8 cellular contexts compared by ENCODE assay signal in the genomic region with DNA sequence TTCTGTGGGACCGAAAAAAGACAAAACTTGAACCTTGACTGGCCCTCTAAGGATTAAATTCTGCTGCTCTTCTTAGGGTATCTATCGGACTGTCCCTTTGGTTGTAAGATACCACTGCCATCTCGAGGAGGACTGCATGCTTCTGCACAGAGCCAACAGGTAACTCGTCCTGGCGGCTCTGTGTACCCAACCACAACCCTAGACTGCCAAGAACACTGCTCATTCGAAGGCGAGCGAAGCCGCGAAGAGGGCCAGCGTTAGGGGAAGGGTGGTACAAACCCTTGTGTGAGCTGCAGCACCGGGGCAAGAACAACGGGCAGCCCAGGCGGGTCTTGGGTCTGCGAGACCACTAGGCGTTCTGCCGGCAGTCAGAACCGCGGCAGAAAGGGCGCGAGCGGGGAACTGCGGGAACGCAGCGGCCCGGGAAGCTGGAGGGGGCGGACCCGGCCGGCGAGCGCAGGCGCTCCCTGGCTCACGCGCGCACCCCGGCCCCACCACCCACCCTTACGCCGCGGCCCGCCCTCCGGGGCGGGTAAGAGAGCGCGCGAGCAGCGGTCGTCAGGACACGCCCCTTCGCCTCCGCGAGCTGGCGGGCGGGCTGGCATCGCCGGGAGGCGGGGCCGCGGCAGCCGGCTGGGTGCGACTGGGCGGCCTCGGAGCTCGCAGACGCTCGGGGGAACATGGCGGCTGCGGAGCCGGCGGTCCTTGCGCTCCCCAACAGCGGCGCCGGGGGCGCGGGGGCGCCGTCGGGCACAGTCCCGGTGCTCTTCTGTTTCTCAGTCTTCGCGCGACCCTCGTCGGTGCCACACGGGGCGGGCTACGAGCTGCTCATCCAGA. TPM values are rescaled to one million over a fixed set of nuclear protein-coding genes. Genes with fewer than 3 reads are reported as not detected.
DNase-seq lines count a peak whose midpoint lies in the region; ATAC-seq, FAIRE-seq and TF ChIP-seq lines count a peak whose summit lies in the region.

A gene (plus strand): TSS at position 663 of the 837 bp plus-strand sequence. CDS start 18 bp downstream, at position 681.

- WGBS in right cardiac atrium, result under 1% methylated on average over 87 of the region's 87 CpGs

- peak; percentile 85 for FAIRE-seq in GM18507 (lab: Jason Lieb, UNC)

- peak in 1 of 3 experiments; percentile 12 for TF ChIP-seq CTCF in vagina (IDR thresholded peaks at IDR 0.05)

- H3K9me3 ChIP-seq in right cardiac atrium (ENCODE audit: control insufficient read depth, low read length) (no peaks in the 10 kb centered on the region), vagina (no peaks in the 10 kb centered on the region)

- peak; percentile 80 for DNase-seq in GM18507 (ENCODE audit: extremely low spot score, insufficient read length, low read depth)
- peak; percentile 34 for DNase-seq in NCI-H187 treated with DMSO at 0.1 percent for 48 hours (lab: John Stamatoyannopoulos, UW)
- peak in 57 of 58 donors; percentile 23 to 92 (median 84) for DNase-seq in anterior cingulate cortex (lab: John Stamatoyannopoulos, UW)
- peak; percentile 94 to 98 (median 97) for DNase-seq in right cardiac atrium
- peak in 1 of 2 donors; percentile 91 for DNase-seq in vagina (ENCODE audit: extremely low spot score in 2 of 2)

- H3K9ac ChIP-seq in rectal smooth muscle tissue (ENCODE audit: low read length), result peak within 1 kb of the TSS; percentile 92

- H3K4me1 ChIP-seq in right cardiac atrium (ENCODE audit: control insufficient read depth, insufficient read depth, low read length), result peaks cover 2% of the 10 kb centered on the region
- peaks cover 11% of the 10 kb centered on the region for H3K4me1 ChIP-seq in rectal smooth muscle tissue (ENCODE audit: control insufficient read depth, insufficient read depth, low read length)
- H3K4me1 ChIP-seq in vagina, result peaks cover 42% of the 10 kb centered on the region

- H3K4me3 ChIP-seq in right cardiac atrium (ENCODE audit: low read length) (peak within 1 kb of the TSS; percentile 84), rectal smooth muscle tissue (ENCODE audit: low read length) (peak within 1 kb of the TSS; percentile 96), vagina (peak within 1 kb of the TSS; percentile 97)

- peak within 1 kb of the TSS; percentile 94 for H3K27ac ChIP-seq in right cardiac atrium (ENCODE audit: low read length)
- H3K27ac ChIP-seq in rectal smooth muscle tissue (ENCODE audit: low read depth, low read length), result peak within 1 kb of the TSS; percentile 79
- H3K27ac ChIP-seq in vagina, result peak within 1 kb of the TSS; percentile 94

- ATAC-seq in HG02973 (IDR thresholded peaks at IDR 0.05; ENCODE audit: unreplicated experiment) (peak; percentile 88), right cardiac atrium (peak; percentile 98 to 99)

- H3K27me3 ChIP-seq in right cardiac atrium (ENCODE audit: control insufficient read depth, insufficient read depth) (no peaks in the 10 kb centered on the region), rectal smooth muscle tissue (ENCODE audit: control insufficient read depth, insufficient read depth, low read length) (no peaks in the 10 kb centered on the region), vagina (no peaks in the 10 kb centered on the region)

- H3K36me3 ChIP-seq in rectal smooth muscle tissue (ENCODE audit: control insufficient read depth, insufficient read depth, low read length) (no peaks in the 10 kb centered on the region), vagina (no peaks in the 10 kb centered on the region)

- intact Hi-C loops in T-helper 2 cell treated with Interferon-gamma antibody and Interleukin-4, amounts not matched to agents 100 ng/mL and 5 ng/mL, for 36 hours (cut with micrococcal nuclease), result loop anchor here (1.0 to 5.0 kb wide), 5 partner anchors 32 to 1577 kb away; a partner anchor contains a TSS
- intact Hi-C loops in right cardiac atrium (cut with DNase I) (no loop called here), vagina (cut with DNase I) (no loop called here)

- peak in 1 of 2 donors; percentile 67 for TF ChIP-seq POLR2A in vagina (IDR thresholded peaks at IDR 0.05)

RNA-seq across cellular contexts. Expression of the gene that starts here (rescaled TPM):
- total RNA-seq in T-helper 2 cell treated with Interferon-gamma antibody and Interleukin-4, amounts not matched to agents 100 ng/mL and 5 ng/mL, for 36 hours, result 18.8 and 19.7 TPM in 2 replicates
- total RNA-seq in right cardiac atrium (10 to 100 TPM; 62.9 to 98.4 (median 88.4) TPM), vagina (25.0 TPM)
- 121 TPM for polyA plus RNA-seq in right cardiac atrium
